Comparison of ENCODE assay signal across 21 cellular contexts in genomic region chr15:60975203-60975602, GRCh38.
A peak's percentile ranks its signal among the peaks of the same experiment; 100 is the strongest.
DNase-seq lines count a peak whose midpoint lies in the region; ATAC-seq and TF ChIP-seq lines count a peak whose summit lies in the region.
"Had no signal": no experiment of that assay in that cellular context is flagged by ENCODE, and none has a peak within 500 bp of the region (broad histone marks: within the 10 kb centered on the region; RNA-seq: fewer than 3 reads in every experiment).

No MANE protein-coding gene starts in this region.

- H4K20me1 ChIP-seq in GM23248 (ENCODE audit: insufficient read depth) (no peaks in the 10 kb centered on the region), PC-9 (ENCODE audit: insufficient read depth) (no peaks in the 10 kb centered on the region)

- peak overlapping the region; percentile 44 for H3K27ac Mint-ChIP-seq in nephron progenitor cell
- H3K27ac Mint-ChIP-seq: CD4-positive, alpha-beta memory T cell; GM23338 had no signal

- in situ Hi-C loops in GM23248 (cut with MboI) (no loop called here), transverse colon (cut with MboI; ENCODE audit: low pct_ligation_motif_present in 1 of 4, low pct_unique_long_range_greater_than_20kb in 1 of 4, low sequenced_read_pairs in 3 of 4) (no loop called here)

- 0 out of 2 replicates have a peak overlapping the region, but pooled peaks have one; percentile 8 for H2AFZ ChIP-seq in GM23248
- no peak overlapping the region for H2AFZ ChIP-seq in PC-9
- H2AFZ ChIP-seq: GM23338 had no signal

- TF ChIP-seq CTCF in PC-9 (conservative IDR thresholded peaks at IDR 0.05) (no peak), fibroblast of pulmonary artery (IDR thresholded peaks at IDR 0.05; ENCODE audit: low read length, missing control alignments) (no peak), nephron progenitor cell (IDR thresholded peaks at IDR 0.05) (no peak), transverse colon (IDR thresholded peaks at IDR 0.05) (no peak)

- peaks cover 54% of the 10 kb centered on the region for H3K4me1 Mint-ChIP-seq in nephron progenitor cell
- H3K4me1 Mint-ChIP-seq: CD4-positive, alpha-beta memory T cell had no signal

- H3K36me3 ChIP-seq in GM23248 (ENCODE audit: low read depth) (no peaks in the 10 kb centered on the region), PC-9 (ENCODE audit: low read depth) (no peaks in the 10 kb centered on the region), transverse colon (no peaks in the 10 kb centered on the region)
- H3K36me3 ChIP-seq: BE2C had no signal

- no peak overlapping the region for H3K4me3 Mint-ChIP-seq in nephron progenitor cell
- H3K4me3 Mint-ChIP-seq: CD4-positive, alpha-beta memory T cell; GM23338 had no signal

- H3K4me2 ChIP-seq in GM23248 (ENCODE audit: unreplicated experiment): no peak overlapping the region
- H3K4me2 ChIP-seq in PC-9: no peak overlapping the region
- H3K4me2 ChIP-seq: GM23338 had no signal

- TF ChIP-seq EP300 in transverse colon (IDR thresholded peaks at IDR 0.05; ENCODE audit: low read depth): no peak

- no peak for ATAC-seq in HG02970 (IDR thresholded peaks at IDR 0.05; ENCODE audit: low FRiP score, unreplicated experiment)
- ATAC-seq: K562 had no signal

- H3K9ac ChIP-seq in GM23248: no peak overlapping the region

- peaks cover 5% of the 10 kb centered on the region for H3K9me3 Mint-ChIP-seq in nephron progenitor cell
- H3K9me3 Mint-ChIP-seq: CD4-positive, alpha-beta memory T cell; GM23338 had no signal

- H3K4me1 ChIP-seq in GM23248 (ENCODE audit: insufficient read depth): peaks cover 45% of the 10 kb centered on the region
- H3K4me1 ChIP-seq in PC-9 (replicated peaks; ENCODE audit: insufficient read depth): peaks cover 41% of the 10 kb centered on the region
- peaks cover 0 to 7% (median 4%) of the 10 kb centered on the region in 4 donors for H3K4me1 ChIP-seq in transverse colon
- H3K4me1 ChIP-seq: BE2C had no signal

- H3F3A ChIP-seq in GM23248 (ENCODE audit: insufficient read depth) (peaks cover 35% of the 10 kb centered on the region), PC-9 (ENCODE audit: insufficient read depth, low read depth) (peaks cover 5% of the 10 kb centered on the region; the same call in 1 of the 2 replicates)

- H3K27me3 ChIP-seq in GM23248 (replicated peaks; ENCODE audit: insufficient read depth) (no peaks in the 10 kb centered on the region), PC-9 (ENCODE audit: insufficient read depth, low read depth) (no peaks in the 10 kb centered on the region), transverse colon (no peaks in the 10 kb centered on the region)
- H3K27me3 ChIP-seq: BE2C had no signal

- WGBS in GM23248 (ENCODE audit: low coverage in 1 of 2, low lambda C conversion rate in 2 of 2, missing lambda C conversion rate in 2 of 2), 2 experiments: 71% methylated on average over 5 of the region's 5 CpGs
- 71 to 80% methylated on average over 5 of the region's 5 CpGs for WGBS in transverse colon (ENCODE audit: low coverage in 1 of 2), 2 donors

- no peaks in the 10 kb centered on the region for H3K79me2 ChIP-seq in GM23248 (ENCODE audit: insufficient read depth)
- H3K79me2 ChIP-seq in PC-9 (ENCODE audit: low read depth): no peaks in the 10 kb centered on the region

- POLR2A ChIA-PET in PC-9 (lab: Charles Lee; ENCODE audit: unreplicated experiment): interaction anchor here (0.6 kb wide), 1 partner anchor 1601 kb away, joined by 3 read pairs; no protein-coding TSS in a partner anchor

- no peak overlapping the region for H3K27ac ChIP-seq in GM23248
- peak overlapping the region; percentile 73; the same call in 1 of the 2 replicates for H3K27ac ChIP-seq in PC-9
- H3K27ac ChIP-seq in transverse colon: peak overlapping the region in 2 of 4 donors; percentile 1 to 13

- no peak for TF ChIP-seq POLR2A in transverse colon (IDR thresholded peaks at IDR 0.05)

- no peaks in the 10 kb centered on the region for H3K9me3 ChIP-seq in GM23248 (ENCODE audit: low read depth)
- H3K9me3 ChIP-seq in PC-9 (ENCODE audit: insufficient read depth, low read depth): no peaks in the 10 kb centered on the region
- no peaks in the 10 kb centered on the region for H3K9me3 ChIP-seq in transverse colon
- H3K9me3 ChIP-seq: BE2C had no signal

- no peaks in the 10 kb centered on the region for H3K36me3 Mint-ChIP-seq in nephron progenitor cell (ENCODE audit: low read depth)
- H3K36me3 Mint-ChIP-seq: CD4-positive, alpha-beta memory T cell had no signal

- no TSS peak for BruUV-seq in PC-9 (replicated peaks; lab: Mats Ljungman, UMichigan)

- intact Hi-C loops in PC-9 (cut with micrococcal nuclease; ENCODE audit: unreplicated experiment): no loop called here
- intact Hi-C loops in transverse colon (cut with DNase I; ENCODE audit: low total_unique reads): no loop called here

- peaks cover 8% of the 10 kb centered on the region for H3K27me3 Mint-ChIP-seq in nephron progenitor cell (ENCODE audit: low read depth, poor library complexity)

- H3K9me2 ChIP-seq in GM23248 (ENCODE audit: insufficient read depth) (no peaks in the 10 kb centered on the region), PC-9 (ENCODE audit: insufficient read depth) (no peaks in the 10 kb centered on the region)

- no peak overlapping the region for H3K4me3 ChIP-seq in GM23248
- H3K4me3 ChIP-seq in PC-9: no peak overlapping the region
- no peak overlapping the region for H3K4me3 ChIP-seq in fibroblast of pulmonary artery (replicated peaks; ENCODE audit: low read depth, low read length)
- H3K4me3 ChIP-seq in transverse colon: no peak overlapping the region
- H3K4me3 ChIP-seq: GM23338, K562 had no signal

- CTCF ChIA-PET in PC-9 (lab: Charles Lee): no interaction called here

- DNase-seq in GM23248 (no peak), PC-9 (no peak), fibroblast of pulmonary artery (ENCODE audit: low read depth) (peak; percentile 58), nephron progenitor cell (no peak), transverse colon (no peak), NCI-H748 treated with DMSO at 0.1 percent for 48 hours (lab: John Stamatoyannopoulos, UW) (no peak), NCI-H2227 treated with DMSO at 0.1 percent for 48 hours (lab: John Stamatoyannopoulos, UW) (no peak)
- DNase-seq: BE2C; CD4-positive, alpha-beta memory T cell; DMS153; GF-D8; HCEC 1CT; NCI-H1105 treated with DMSO at 0.1 percent for 48 hours; NCI-H1694; NCI-H2081 treated with DMSO at 0.1 percent for 48 hours; NCI-H510A; NCI-H774; RPMI8226 had no signal
